18 cellular contexts compared by ENCODE assay signal in the genomic region with DNA sequence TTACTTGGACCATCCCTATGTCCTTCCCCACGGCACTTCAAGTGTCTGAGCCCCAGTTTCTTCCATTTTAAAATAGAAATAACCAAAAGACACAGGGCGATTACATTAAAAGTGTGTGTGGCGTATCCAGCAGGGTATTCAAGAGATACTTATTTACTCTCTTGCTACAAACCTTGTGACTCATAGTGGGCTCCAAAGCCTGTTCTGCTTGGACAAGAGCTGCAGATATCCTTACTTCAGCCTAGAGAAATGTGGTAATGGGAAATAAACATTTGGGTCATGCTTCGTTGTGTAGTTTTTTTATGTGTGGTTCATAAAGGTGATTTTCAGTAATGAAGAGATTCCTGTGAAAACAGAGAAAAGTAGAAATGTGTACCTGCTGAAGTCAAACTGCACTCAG.
DNase-seq lines count a peak whose midpoint lies in the region; ATAC-seq, FAIRE-seq and TF ChIP-seq lines count a peak whose summit lies in the region.
"Had no signal": no experiment of that assay in that cellular context is flagged by ENCODE, and none has a peak within 500 bp of the region (broad histone marks: within the 10 kb centered on the region; RNA-seq: fewer than 3 reads in every experiment).

No MANE protein-coding gene starts in this region.

- H2AFZ ChIP-seq in PC-3 (ENCODE audit: low read length), result no peak overlapping the region
- no peak overlapping the region for H2AFZ ChIP-seq in mammary epithelial cell (ENCODE audit: low read depth, low read length)

- FAIRE-seq in H54 (lab: Jason Lieb, UNC), result no peak
- FAIRE-seq: A204.1, K562 had no signal

- CTCF ChIA-PET in PC-3 (lab: Charles Lee), result no interaction called here
- CTCF ChIA-PET in mammary epithelial cell (lab: Charles Lee; ENCODE audit: low non-redundant PET), result no interaction called here

- no peaks in the 10 kb centered on the region for H3K36me3 Mint-ChIP-seq in activated T-helper 2 cell treated with anti-CD3 and anti-CD28 coated beads, Interferon-gamma antibody, Interleukin-2, Interleukin-4, amounts not matched to agents 10 μg/mL and 5 μg/mL and 100 μg/mL, durations not matched to agents 14 hours and 24 hours and 36 hours (ENCODE audit: low read depth)
- H3K36me3 Mint-ChIP-seq: CD8-positive, alpha-beta memory T cell had no signal

- POLR2A ChIA-PET in PC-3 (lab: Charles Lee; ENCODE audit: unreplicated experiment), result interaction anchor here (0.5 kb wide), 1 partner anchor 254 kb away, joined by 7 read pairs; no protein-coding TSS in a partner anchor

- H3K9me2 ChIP-seq in PC-3 (replicated peaks; ENCODE audit: low read length), result no peaks in the 10 kb centered on the region

- peak; percentile 48 for ATAC-seq in PC-3
- ATAC-seq: K562 had no signal

- peaks cover 64% of the 10 kb centered on the region for H3K4me1 ChIP-seq in PC-3 (ENCODE audit: insufficient read depth, low read length)
- H3K4me1 ChIP-seq in mammary epithelial cell (ENCODE audit: insufficient read depth, low read length), result peaks cover 43% of the 10 kb centered on the region

- no peak overlapping the region for H3K4me3 Mint-ChIP-seq in activated T-helper 2 cell treated with anti-CD3 and anti-CD28 coated beads, Interferon-gamma antibody, Interleukin-2, Interleukin-4, amounts not matched to agents 10 μg/mL and 5 μg/mL and 100 μg/mL, durations not matched to agents 14 hours and 24 hours and 36 hours (ENCODE audit: low read depth)
- H3K4me3 Mint-ChIP-seq: B cell; CD8-positive, alpha-beta memory T cell had no signal

- H3F3A ChIP-seq in PC-3 (ENCODE audit: low read length, unreplicated experiment), result peaks cover 10% of the 10 kb centered on the region

- intact Hi-C loops in PC-3 (cut with micrococcal nuclease) (loop anchor here (5.0 to 10.0 kb wide), 4 partner anchors 34 to 864 kb away; no protein-coding TSS in a partner anchor), mammary epithelial cell (cut with micrococcal nuclease) (loop anchor here (10.0 kb wide), 1 partner anchor 254 kb away; no protein-coding TSS in a partner anchor)
- intact Hi-C loops in activated T-helper 2 cell treated with anti-CD3 and anti-CD28 coated beads, Interferon-gamma antibody, Interleukin-2, Interleukin-4, amounts not matched to agents 10 μg/mL and 5 μg/mL and 100 μg/mL, durations not matched to agents 14 hours and 24 hours and 36 hours (cut with micrococcal nuclease), result no loop called here

- dilution Hi-C loops in mammary epithelial cell (cut with HindIII; ENCODE audit: low sequenced_read_pairs), result no loop called here

- H3K9ac ChIP-seq in PC-3 (ENCODE audit: low read length) (peak overlapping the region; percentile 55; the same call in 1 of the 2 replicates), mammary epithelial cell (ENCODE audit: insufficient read depth, low read length) (no peak overlapping the region)

- DNase-seq in Daoy (ENCODE audit: low read depth) (peak; percentile 51), PC-3 (peak; percentile 68), mammary epithelial cell (peak; percentile 20), iris pigment epithelial cell (ENCODE audit: low read depth) (peak; percentile 90), H54 (ENCODE audit: insufficient read length, low spot score) (no peak), ACHN (no peak), activated T-cell treated with anti-CD3 and anti-CD28 coated beads for 4 hours (no peak)
- no peak for DNase-seq in activated T-helper 2 cell treated with anti-CD3 and anti-CD28 coated beads, Interferon-gamma antibody, Interleukin-2, Interleukin-4, amounts not matched to agents 10 μg/mL and 5 μg/mL and 100 μg/mL, durations not matched to agents 14 hours and 24 hours and 36 hours (ENCODE audit: low spot score)
- DNase-seq: CD8-positive, alpha-beta memory T cell; HCEC 1CT; NCI-H1092 treated with DMSO at 0.1 percent for 48 hours; NCI-H1694; NCI-H446; SHP77 had no signal

- peaks cover 16% of the 10 kb centered on the region for H3K9me3 Mint-ChIP-seq in activated T-helper 2 cell treated with anti-CD3 and anti-CD28 coated beads, Interferon-gamma antibody, Interleukin-2, Interleukin-4, amounts not matched to agents 10 μg/mL and 5 μg/mL and 100 μg/mL, durations not matched to agents 14 hours and 24 hours and 36 hours

- TF ChIP-seq POLR2A in H54 (IDR thresholded peaks at IDR 0.05; ENCODE audit: low read depth, low read length), result no peak

- in situ Hi-C loops in mammary epithelial cell (cut with MboI; ENCODE audit: low sequenced_read_pairs in 2 of 2), result no loop called here
- in situ Hi-C loops in ACHN (cut with HindIII; ENCODE audit: low pct_ligation_motif_present, low pct_unique_long_range_greater_than_20kb, low sequenced_read_pairs), result no loop called here

- no peak for TF ChIP-seq CTCF in PC-3 (conservative IDR thresholded peaks at IDR 0.05; ENCODE audit: low read depth, low read length)
- no peak for TF ChIP-seq CTCF in mammary epithelial cell (conservative IDR thresholded peaks at IDR 0.05 in 1 of 2, IDR thresholded peaks at IDR 0.05 in 1 of 2; ENCODE audit: extremely low read depth in 1 of 2, insufficient read depth in 1 of 2, low read depth in 1 of 2, low read length in 2 of 2)

- H3K27ac Mint-ChIP-seq in activated T-helper 2 cell treated with anti-CD3 and anti-CD28 coated beads, Interferon-gamma antibody, Interleukin-2, Interleukin-4, amounts not matched to agents 10 μg/mL and 5 μg/mL and 100 μg/mL, durations not matched to agents 14 hours and 24 hours and 36 hours, result no peak overlapping the region
- H3K27ac Mint-ChIP-seq: B cell; CD8-positive, alpha-beta memory T cell had no signal

- BruUV-seq in PC-3 (replicated peaks; lab: Mats Ljungman, UMichigan) (no TSS peak), mammary epithelial cell (replicated peaks; lab: Mats Ljungman, UMichigan) (no TSS peak)

- 71% methylated on average over 4 of the region's 4 CpGs for whole genome bisulfite sequencing in mammary epithelial cell (ENCODE audit: low coverage, missing lambda C conversion rate)

- no peaks in the 10 kb centered on the region for H3K9me3 ChIP-seq in PC-3 (ENCODE audit: low read length)
- no peaks in the 10 kb centered on the region for H3K9me3 ChIP-seq in mammary epithelial cell (replicated peaks; ENCODE audit: insufficient read depth, low read length)

- no peaks in the 10 kb centered on the region for H3K27me3 ChIP-seq in PC-3 (ENCODE audit: low read length)
- no peaks in the 10 kb centered on the region for H3K27me3 ChIP-seq in mammary epithelial cell (ENCODE audit: insufficient read depth, low read length)

- H3K27ac ChIP-seq in PC-3 (ENCODE audit: low read length) (peak overlapping the region; percentile 94), mammary epithelial cell (ENCODE audit: insufficient read depth, low read depth, low read length) (no peak overlapping the region)
- H3K27ac ChIP-seq: HL-60 had no signal

- no peaks in the 10 kb centered on the region for H3K36me3 ChIP-seq in PC-3 (ENCODE audit: low read depth, low read length)
- H3K36me3 ChIP-seq in mammary epithelial cell (ENCODE audit: insufficient read depth, low read length), result no peaks in the 10 kb centered on the region

- H3K79me2 ChIP-seq in PC-3 (ENCODE audit: low read length) (no peaks in the 10 kb centered on the region), mammary epithelial cell (ENCODE audit: insufficient read depth, low read length) (no peaks in the 10 kb centered on the region)

- H3K27me3 Mint-ChIP-seq in activated T-helper 2 cell treated with anti-CD3 and anti-CD28 coated beads, Interferon-gamma antibody, Interleukin-2, Interleukin-4, amounts not matched to agents 10 μg/mL and 5 μg/mL and 100 μg/mL, durations not matched to agents 14 hours and 24 hours and 36 hours (ENCODE audit: low read depth), result no peaks in the 10 kb centered on the region
- H3K27me3 Mint-ChIP-seq: B cell had no signal

- H3K4me2 ChIP-seq in PC-3 (ENCODE audit: low read length) (peak overlapping the region; percentile 43), mammary epithelial cell (ENCODE audit: insufficient read depth, low read depth, low read length) (peak overlapping the region; percentile 2)

- H4K20me1 ChIP-seq in PC-3 (ENCODE audit: low read length), result no peaks in the 10 kb centered on the region
- no peaks in the 10 kb centered on the region for H4K20me1 ChIP-seq in mammary epithelial cell (ENCODE audit: insufficient read depth, low read length)

- H3K4me3 ChIP-seq in PC-3 (ENCODE audit: low read length) (no peak overlapping the region), mammary epithelial cell (replicated peaks in 1 of 3; ENCODE audit: insufficient read depth in 1 of 3, low read depth in 2 of 3, low read length in 3 of 3) (no peak overlapping the region)
- H3K4me3 ChIP-seq: K562 had no signal

- H3K4me1 Mint-ChIP-seq in activated T-helper 2 cell treated with anti-CD3 and anti-CD28 coated beads, Interferon-gamma antibody, Interleukin-2, Interleukin-4, amounts not matched to agents 10 μg/mL and 5 μg/mL and 100 μg/mL, durations not matched to agents 14 hours and 24 hours and 36 hours (ENCODE audit: low read depth), result peaks cover 1% of the 10 kb centered on the region
- H3K4me1 Mint-ChIP-seq: B cell; CD8-positive, alpha-beta memory T cell had no signal

Comparison
In these comparisons a context has a peak if more than half of its experiments do, and no peak if none do; other contexts are left out.
1. DNase-seq: peak in Daoy (single experiment), PC-3 (single experiment), mammary epithelial cell (single experiment) and iris pigment epithelial cell (single experiment); none in H54 (single experiment), ACHN (single experiment), activated T-helper 2 cell treated with anti-CD3 and anti-CD28 coated beads, Interferon-gamma antibody, Interleukin-2, Interleukin-4, amounts not matched to agents 10 μg/mL and 5 μg/mL and 100 μg/mL, durations not matched to agents 14 hours and 24 hours and 36 hours (single experiment) and activated T-cell treated with anti-CD3 and anti-CD28 coated beads for 4 hours (single experiment).